ENCODE assay signal across 8 cellular contexts in genomic region chr7:133230591-133231194, GRCh38. TPM values are rescaled to one million over a fixed set of nuclear protein-coding genes. Genes with fewer than 3 reads are reported as not detected.
DNase-seq lines count a peak whose midpoint lies in the region; ATAC-seq and TF ChIP-seq lines count a peak whose summit lies in the region.

No MANE protein-coding gene starts in this region.

- H3K27ac ChIP-seq in right lobe of liver, result no peak overlapping the region

- intact Hi-C loops in right lobe of liver (cut with DNase I), result no loop called here

- no peaks in the 10 kb centered on the region for H3K27me3 ChIP-seq in MG63
- no peaks in the 10 kb centered on the region for H3K27me3 ChIP-seq in right lobe of liver

- ATAC-seq in SK-N-SH treated with all-trans-retinoic acid at 6 μM for 48 hours (peak; percentile 87), right lobe of liver (peak; percentile 62 to 77 (median 70)), esophagus mucosa (no peak)

- no peak for TF ChIP-seq POLR2A in right lobe of liver (IDR thresholded peaks at IDR 0.05)

- no peaks in the 10 kb centered on the region for H3K9me3 ChIP-seq in MG63
- no peaks in the 10 kb centered on the region for H3K9me3 ChIP-seq in right lobe of liver

- H3K36me3 ChIP-seq in MG63, result no peaks in the 10 kb centered on the region
- no peaks in the 10 kb centered on the region for H3K36me3 ChIP-seq in right lobe of liver

- peak; percentile 52 for DNase-seq in SIG-M5 treated with dmso at 0.1 percent for 504 hours (lab: John Stamatoyannopoulos, UW; ENCODE audit: unreplicated experiment)
- DNase-seq in SIG-M5 (lab: John Stamatoyannopoulos, UW), result no peak
- DNase-seq in MG63, result peak; percentile 4
- DNase-seq in central memory CD4-positive, alpha-beta T cell, result peak; percentile 16
- DNase-seq in right lobe of liver, result peak in 1 of 3 donors; percentile 48
- peak; percentile 4 for DNase-seq in stimulated activated naive CD4-positive, alpha-beta T cell treated with Interleukin-2 at 50 U/mL for 16 hours (lab: John Stamatoyannopoulos, UW)

- WGBS in right lobe of liver (ENCODE audit: insufficient coverage, low coverage, low lambda C conversion rate, missing lambda C conversion rate), result 22% methylated on average over 5 of the region's 5 CpGs

- no peaks in the 10 kb centered on the region for H3K4me1 ChIP-seq in right lobe of liver

- H3K4me3 ChIP-seq in MG63, result no peak overlapping the region
- H3K4me3 ChIP-seq in right lobe of liver, result no peak overlapping the region

- TF ChIP-seq CTCF in right lobe of liver (IDR thresholded peaks at IDR 0.05), result peak; percentile 62 to 72 (median 70)

TF ChIP-seq in SK-N-SH treated with all-trans-retinoic acid at 6 μM for 48 hours, 23 proteins besides CTCF, POLR2A, EP300 and RAD21:
- TF ChIP-seq ESRRG (CRISPR knock-in tag; IDR thresholded peaks at IDR 0.05) (no peak), TCF4 (CRISPR knock-in tag; IDR thresholded peaks at IDR 0.05; ENCODE audit: borderline replicate concordance) (no peak), TOX (CRISPR knock-in tag; IDR thresholded peaks at IDR 0.05; ENCODE audit: borderline replicate concordance) (no peak), ARNTL (CRISPR knock-in tag; IDR thresholded peaks at IDR 0.05; ENCODE audit: borderline replicate concordance, low read depth) (no peak), GLIS3 (CRISPR knock-in tag; IDR thresholded peaks at IDR 0.05) (no peak), PPARA (CRISPR knock-in tag; IDR thresholded peaks at IDR 0.05; ENCODE audit: borderline replicate concordance) (no peak), CSDC2 (CRISPR knock-in tag; IDR thresholded peaks at IDR 0.05) (no peak), ISL1 (CRISPR knock-in tag; IDR thresholded peaks at IDR 0.05) (no peak), ZC3H10 (CRISPR knock-in tag; IDR thresholded peaks at IDR 0.05) (no peak), ZNF8 (CRISPR knock-in tag; IDR thresholded peaks at IDR 0.05) (no peak), ZFP30 (CRISPR knock-in tag; IDR thresholded peaks at IDR 0.05) (no peak), ZNF70 (CRISPR knock-in tag; IDR thresholded peaks at IDR 0.05) (no peak), POU6F1 (CRISPR knock-in tag; IDR thresholded peaks at IDR 0.05; ENCODE audit: borderline replicate concordance, low read depth) (no peak), ZNF565 (CRISPR knock-in tag; conservative IDR thresholded peaks at IDR 0.05; ENCODE audit: low read depth) (no peak), ZFP3 (CRISPR knock-in tag; IDR thresholded peaks at IDR 0.05) (no peak), OSR1 (CRISPR knock-in tag; IDR thresholded peaks at IDR 0.05) (no peak)
- TF ChIP-seq, protein P1, sequence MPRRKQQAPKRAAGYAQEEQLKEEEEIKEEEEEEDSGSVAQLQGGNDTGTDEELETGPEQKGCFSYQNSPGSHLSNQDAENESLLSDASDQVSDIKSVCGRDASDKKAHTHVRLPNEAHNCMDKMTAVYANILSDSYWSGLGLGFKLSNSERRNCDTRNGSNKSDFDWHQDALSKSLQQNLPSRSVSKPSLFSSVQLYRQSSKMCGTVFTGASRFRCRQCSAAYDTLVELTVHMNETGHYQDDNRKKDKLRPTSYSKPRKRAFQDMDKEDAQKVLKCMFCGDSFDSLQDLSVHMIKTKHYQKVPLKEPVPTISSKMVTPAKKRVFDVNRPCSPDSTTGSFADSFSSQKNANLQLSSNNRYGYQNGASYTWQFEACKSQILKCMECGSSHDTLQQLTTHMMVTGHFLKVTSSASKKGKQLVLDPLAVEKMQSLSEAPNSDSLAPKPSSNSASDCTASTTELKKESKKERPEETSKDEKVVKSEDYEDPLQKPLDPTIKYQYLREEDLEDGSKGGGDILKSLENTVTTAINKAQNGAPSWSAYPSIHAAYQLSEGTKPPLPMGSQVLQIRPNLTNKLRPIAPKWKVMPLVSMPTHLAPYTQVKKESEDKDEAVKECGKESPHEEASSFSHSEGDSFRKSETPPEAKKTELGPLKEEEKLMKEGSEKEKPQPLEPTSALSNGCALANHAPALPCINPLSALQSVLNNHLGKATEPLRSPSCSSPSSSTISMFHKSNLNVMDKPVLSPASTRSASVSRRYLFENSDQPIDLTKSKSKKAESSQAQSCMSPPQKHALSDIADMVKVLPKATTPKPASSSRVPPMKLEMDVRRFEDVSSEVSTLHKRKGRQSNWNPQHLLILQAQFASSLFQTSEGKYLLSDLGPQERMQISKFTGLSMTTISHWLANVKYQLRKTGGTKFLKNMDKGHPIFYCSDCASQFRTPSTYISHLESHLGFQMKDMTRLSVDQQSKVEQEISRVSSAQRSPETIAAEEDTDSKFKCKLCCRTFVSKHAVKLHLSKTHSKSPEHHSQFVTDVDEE (CRISPR knock-in tag; IDR thresholded peaks at IDR 0.05), result no peak
- TF ChIP-seq, protein P2, sequence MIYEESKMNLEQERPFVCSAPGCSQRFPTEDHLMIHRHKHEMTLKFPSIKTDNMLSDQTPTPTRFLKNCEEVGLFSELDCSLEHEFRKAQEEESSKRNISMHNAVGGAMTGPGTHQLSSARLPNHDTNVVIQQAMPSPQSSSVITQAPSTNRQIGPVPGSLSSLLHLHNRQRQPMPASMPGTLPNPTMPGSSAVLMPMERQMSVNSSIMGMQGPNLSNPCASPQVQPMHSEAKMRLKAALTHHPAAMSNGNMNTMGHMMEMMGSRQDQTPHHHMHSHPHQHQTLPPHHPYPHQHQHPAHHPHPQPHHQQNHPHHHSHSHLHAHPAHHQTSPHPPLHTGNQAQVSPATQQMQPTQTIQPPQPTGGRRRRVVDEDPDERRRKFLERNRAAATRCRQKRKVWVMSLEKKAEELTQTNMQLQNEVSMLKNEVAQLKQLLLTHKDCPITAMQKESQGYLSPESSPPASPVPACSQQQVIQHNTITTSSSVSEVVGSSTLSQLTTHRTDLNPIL (CRISPR knock-in tag; IDR thresholded peaks at IDR 0.05; ENCODE audit: low read depth), result no peak
- TF ChIP-seq, protein P3, sequence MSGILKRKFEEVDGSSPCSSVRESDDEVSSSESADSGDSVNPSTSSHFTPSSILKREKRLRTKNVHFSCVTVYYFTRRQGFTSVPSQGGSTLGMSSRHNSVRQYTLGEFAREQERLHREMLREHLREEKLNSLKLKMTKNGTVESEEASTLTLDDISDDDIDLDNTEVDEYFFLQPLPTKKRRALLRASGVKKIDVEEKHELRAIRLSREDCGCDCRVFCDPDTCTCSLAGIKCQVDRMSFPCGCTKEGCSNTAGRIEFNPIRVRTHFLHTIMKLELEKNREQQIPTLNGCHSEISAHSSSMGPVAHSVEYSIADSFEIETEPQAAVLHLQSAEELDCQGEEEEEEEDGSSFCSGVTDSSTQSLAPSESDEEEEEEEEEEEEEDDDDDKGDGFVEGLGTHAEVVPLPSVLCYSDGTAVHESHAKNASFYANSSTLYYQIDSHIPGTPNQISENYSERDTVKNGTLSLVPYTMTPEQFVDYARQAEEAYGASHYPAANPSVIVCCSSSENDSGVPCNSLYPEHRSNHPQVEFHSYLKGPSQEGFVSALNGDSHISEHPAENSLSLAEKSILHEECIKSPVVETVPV (CRISPR knock-in tag; IDR thresholded peaks at IDR 0.05), result no peak

RNA-seq across cellular contexts. Expression of gene EXOC4, which starts 22.2 kb away (rescaled TPM):
- 6.4 and 24.1 TPM in 2 replicates for total RNA-seq in MG63 (2014; rRNA removed; shearing (Covaris generic); ENCODE audit: low replicate concordance)
- total RNA-seq in right lobe of liver (10 to 100 TPM; 23.7 to 33.5 (median 30.0) TPM), esophagus mucosa (56.4 TPM)
